In genomic region chr9:131707677-131708612, GRCh38 we compare ENCODE assay signal across 2 cellular contexts.
TF ChIP-seq lines count a peak whose summit lies in the region.

No MANE protein-coding gene starts in this region.

TF ChIP-seq in K562, 482 proteins besides CTCF, POLR2A, EP300 and RAD21 (continues in another document):
- TF ChIP-seq FOSL1 (tag; conservative IDR thresholded peaks at IDR 0.05) (peak; percentile 87), MCM2 (IDR thresholded peaks at IDR 0.05; ENCODE audit: low read depth) (no peak), SRSF3 (IDR thresholded peaks at IDR 0.05; ENCODE audit: insufficient read depth, low read length) (no peak), C11orf30 (IDR thresholded peaks at IDR 0.05; ENCODE audit: low read depth) (peak; percentile 99), FOXP1 (CRISPR knock-in tag; IDR thresholded peaks at IDR 0.05) (no peak), ARID4B (CRISPR knock-in tag; IDR thresholded peaks at IDR 0.05) (no peak), ETS2 (tag; IDR thresholded peaks at IDR 0.05; ENCODE audit: borderline replicate concordance, poor library complexity, severe bottlenecking) (no peak), KLF13 (tag; IDR thresholded peaks at IDR 0.05; ENCODE audit: borderline replicate concordance, low read depth) (no peak), HES1 (IDR thresholded peaks at IDR 0.05; ENCODE audit: low read depth) (0 out of 2 replicates have a peak, but pooled peaks have one; percentile 45), KDM1A (IDR thresholded peaks at IDR 0.05) (peak; percentile 87 to 92), ARNT (IDR thresholded peaks at IDR 0.05) (no peak), MEF2D (tag; conservative IDR thresholded peaks at IDR 0.05; ENCODE audit: low read depth) (0 out of 2 replicates have a peak, but pooled peaks have one; percentile 30), ZNF224 (CRISPR knock-in tag; IDR thresholded peaks at IDR 0.05) (no peak), NCOR1 (IDR thresholded peaks at IDR 0.05) (peak; percentile 32; the same call in 1 of the 2 replicates), HSF4 (CRISPR knock-in tag; IDR thresholded peaks at IDR 0.05; ENCODE audit: borderline replicate concordance) (no peak), PTRF (tag; IDR thresholded peaks at IDR 0.05) (no peak), ARID3A (IDR thresholded peaks at IDR 0.05; ENCODE audit: borderline replicate concordance, low read depth, low read length) (no peak), NFE2L1 (tag; IDR thresholded peaks at IDR 0.05; ENCODE audit: borderline replicate concordance, low read depth) (peak; percentile 89), KLF10 (CRISPR knock-in tag; IDR thresholded peaks at IDR 0.05) (no peak), SFPQ (IDR thresholded peaks at IDR 0.05; ENCODE audit: low read depth, low read length) (no peak), ZNF140 (CRISPR knock-in tag; IDR thresholded peaks at IDR 0.05) (no peak), ZNF174 (CRISPR knock-in tag; IDR thresholded peaks at IDR 0.05) (no peak)

TF ChIP-seq in HepG2, 621 proteins besides CTCF, POLR2A, EP300 and RAD21 (continues in another document):
- TF ChIP-seq GATAD2A (CRISPR knock-in tag; IDR thresholded peaks at IDR 0.05): peak; percentile 47
- peak; percentile 69; the same call in 1 of the 2 replicates for TF ChIP-seq NFE2L2 (IDR thresholded peaks at IDR 0.05; ENCODE audit: low read length)
- TF ChIP-seq ZNF33B (CRISPR knock-in tag; IDR thresholded peaks at IDR 0.05): no peak
- no peak for TF ChIP-seq ZNF615 (CRISPR knock-in tag; IDR thresholded peaks at IDR 0.05; ENCODE audit: borderline replicate concordance)
- no peak for TF ChIP-seq ETV5 (CRISPR knock-in tag; IDR thresholded peaks at IDR 0.05; ENCODE audit: borderline replicate concordance)
- TF ChIP-seq MTF2 (CRISPR knock-in tag; IDR thresholded peaks at IDR 0.05; ENCODE audit: borderline replicate concordance): no peak
- no peak for TF ChIP-seq ZNF766 (CRISPR knock-in tag; IDR thresholded peaks at IDR 0.05; ENCODE audit: borderline replicate concordance)
- peak; percentile 76; the same call in 1 of the 2 replicates for TF ChIP-seq ELF3 (CRISPR knock-in tag; IDR thresholded peaks at IDR 0.05)
- TF ChIP-seq MIXL1 (CRISPR knock-in tag; IDR thresholded peaks at IDR 0.05): 0 out of 2 replicates have a peak, but pooled peaks have one; percentile 40
- no peak for TF ChIP-seq ZNF280D (CRISPR knock-in tag; IDR thresholded peaks at IDR 0.05)
- TF ChIP-seq ZNF225 (CRISPR knock-in tag; IDR thresholded peaks at IDR 0.05): no peak
- TF ChIP-seq HDAC2 (CRISPR knock-in tag; IDR thresholded peaks at IDR 0.05): peak; percentile 54; the same call in 1 of the 2 replicates
- TF ChIP-seq E2F1 (CRISPR knock-in tag; IDR thresholded peaks at IDR 0.05): no peak
- no peak for TF ChIP-seq ZNF337 (CRISPR knock-in tag; IDR thresholded peaks at IDR 0.05; ENCODE audit: borderline replicate concordance, low read depth)
- TF ChIP-seq ADNP (CRISPR knock-in tag; IDR thresholded peaks at IDR 0.05): no peak
- no peak for TF ChIP-seq ZFP37 (CRISPR knock-in tag; IDR thresholded peaks at IDR 0.05; ENCODE audit: borderline replicate concordance)
- 0 out of 2 replicates have a peak, but pooled peaks have one; percentile 5 for TF ChIP-seq RARA (CRISPR knock-in tag; IDR thresholded peaks at IDR 0.05)
- no peak for TF ChIP-seq LCORL (IDR thresholded peaks at IDR 0.05)
- TF ChIP-seq LCORL (CRISPR knock-in tag; IDR thresholded peaks at IDR 0.05): peak; percentile 57; the same call in 1 of the 2 replicates
- no peak for TF ChIP-seq ZNF335 (CRISPR knock-in tag; IDR thresholded peaks at IDR 0.05)
- no peak for TF ChIP-seq SP1 (IDR thresholded peaks at IDR 0.05)
- TF ChIP-seq SP1 (CRISPR knock-in tag; IDR thresholded peaks at IDR 0.05): no peak
- TF ChIP-seq SALL1 (CRISPR knock-in tag; IDR thresholded peaks at IDR 0.05): peak; percentile 64; the same call in 1 of the 2 replicates
- TF ChIP-seq FOXA3 (CRISPR knock-in tag; IDR thresholded peaks at IDR 0.05): peak; percentile 37; the same call in 1 of the 2 replicates
- no peak for TF ChIP-seq ZNF510 (CRISPR knock-in tag; IDR thresholded peaks at IDR 0.05; ENCODE audit: low read depth)
- no peak for TF ChIP-seq MYC (CRISPR knock-in tag; IDR thresholded peaks at IDR 0.05; ENCODE audit: borderline replicate concordance)
- TF ChIP-seq RORA (CRISPR knock-in tag; IDR thresholded peaks at IDR 0.05): no peak
- TF ChIP-seq KMT2A (CRISPR knock-in tag; IDR thresholded peaks at IDR 0.05): no peak
- TF ChIP-seq NAIF1 (CRISPR knock-in tag; IDR thresholded peaks at IDR 0.05; ENCODE audit: borderline replicate concordance): no peak
- no peak for TF ChIP-seq ZC3H4 (CRISPR knock-in tag; IDR thresholded peaks at IDR 0.05; ENCODE audit: borderline replicate concordance)
- TF ChIP-seq ZNF275 (CRISPR knock-in tag; IDR thresholded peaks at IDR 0.05; ENCODE audit: borderline replicate concordance): no peak
- no peak for TF ChIP-seq HDAC1 (CRISPR knock-in tag; IDR thresholded peaks at IDR 0.05)
- no peak for TF ChIP-seq ZBTB49 (CRISPR knock-in tag; IDR thresholded peaks at IDR 0.05; ENCODE audit: borderline replicate concordance)
- TF ChIP-seq THAP8 (CRISPR knock-in tag; IDR thresholded peaks at IDR 0.05; ENCODE audit: borderline replicate concordance): no peak
- TF ChIP-seq TIGD3 (CRISPR knock-in tag; IDR thresholded peaks at IDR 0.05; ENCODE audit: borderline replicate concordance): no peak
- no peak for TF ChIP-seq ZNF777 (CRISPR knock-in tag; IDR thresholded peaks at IDR 0.05)
- no peak for TF ChIP-seq ZNF773 (CRISPR knock-in tag; IDR thresholded peaks at IDR 0.05; ENCODE audit: borderline replicate concordance)
- TF ChIP-seq GLMP (CRISPR knock-in tag; IDR thresholded peaks at IDR 0.05; ENCODE audit: borderline replicate concordance): no peak
- no peak for TF ChIP-seq ZNF879 (CRISPR knock-in tag; IDR thresholded peaks at IDR 0.05)
- no peak for TF ChIP-seq GMEB2 (CRISPR knock-in tag; IDR thresholded peaks at IDR 0.05; ENCODE audit: low read depth)
- no peak for TF ChIP-seq ZMAT5 (CRISPR knock-in tag; IDR thresholded peaks at IDR 0.05; ENCODE audit: borderline replicate concordance, low read depth)
- no peak for TF ChIP-seq YEATS2 (CRISPR knock-in tag; IDR thresholded peaks at IDR 0.05; ENCODE audit: borderline replicate concordance)
- no peak for TF ChIP-seq TOPORS (CRISPR knock-in tag; IDR thresholded peaks at IDR 0.05)
- TF ChIP-seq NR0B2 (CRISPR knock-in tag; IDR thresholded peaks at IDR 0.05): no peak
- TF ChIP-seq HNF4A (CRISPR knock-in tag; IDR thresholded peaks at IDR 0.05): peak; percentile 54
- TF ChIP-seq MAFK (conservative IDR thresholded peaks at IDR 0.05 in 1 of 2, IDR thresholded peaks at IDR 0.05 in 1 of 2; ENCODE audit: low read length in 2 of 2): peak in 1 of 2 experiments; percentile 13; a peak in 1 of 4 replicates
- TF ChIP-seq TBP (CRISPR knock-in tag; IDR thresholded peaks at IDR 0.05): no peak
